ENCODE assay signal across 7 cellular contexts in genomic region chr11:64855596-64856304, GRCh38. TPM values are rescaled to one million over a fixed set of nuclear protein-coding genes. Genes with fewer than 3 reads are reported as not detected.
DNase-seq lines count a peak whose midpoint lies in the region; ATAC-seq, FAIRE-seq and TF ChIP-seq lines count a peak whose summit lies in the region.
"Had no signal": no experiment of that assay in that cellular context is flagged by ENCODE, and none has a peak within 500 bp of the region (broad histone marks: within the 10 kb centered on the region; RNA-seq: fewer than 3 reads in every experiment).

No MANE protein-coding gene starts in this region.

- H3K27me3 Mint-ChIP-seq in activated CD4-positive, alpha-beta T cell treated with anti-CD3 and anti-CD28 coated beads, Interleukin-2, amount 10 ng/mL, durations not matched to agents 24 days and 14 days, result no peaks in the 10 kb centered on the region

- H2AFZ ChIP-seq in endothelial cell of umbilical vein (ENCODE audit: low read depth, low read length), result no peak overlapping the region

- H3K9ac ChIP-seq in endothelial cell of umbilical vein (replicated peaks; ENCODE audit: extremely low read depth, insufficient read depth, low read length), result peak overlapping the region; percentile 4

- WGBS in suprapubic skin, result 80% methylated on average over 14 of the region's 22 CpGs

- peak overlapping the region; percentile 72 for H3K4me3 Mint-ChIP-seq in activated CD4-positive, alpha-beta T cell treated with anti-CD3 and anti-CD28 coated beads, Interleukin-2, amount 10 ng/mL, durations not matched to agents 24 days and 14 days

- no peaks in the 10 kb centered on the region for H3K9me3 Mint-ChIP-seq in activated CD4-positive, alpha-beta T cell treated with anti-CD3 and anti-CD28 coated beads, Interleukin-2, amount 10 ng/mL, durations not matched to agents 24 days and 14 days

- no peaks in the 10 kb centered on the region for H3K9me3 ChIP-seq in endothelial cell of umbilical vein (replicated peaks; ENCODE audit: control insufficient read depth, insufficient read depth, low read length)
- no peaks in the 10 kb centered on the region for H3K9me3 ChIP-seq in suprapubic skin

- DNase-seq in activated CD4-positive, alpha-beta T cell treated with anti-CD3 and anti-CD28 coated beads, Interleukin-2, amount 10 ng/mL, durations not matched to agents 24 days and 14 days, result no peak
- no peak for DNase-seq in activated CD4-positive, alpha-beta T cell treated with anti-CD3 and anti-CD28 coated beads for 1 hour
- DNase-seq in endothelial cell of umbilical vein (ENCODE audit: low read depth, low spot score) (no peak), suprapubic skin (ENCODE audit: low spot score in 2 of 2) (no peak), NCI-H1694 treated with DMSO at 0.1 percent for 48 hours (lab: John Stamatoyannopoulos, UW) (no peak)
- DNase-seq: NCI-H187 treated with DMSO at 0.1 percent for 48 hours had no signal

- H3K27me3 ChIP-seq in endothelial cell of umbilical vein (ENCODE audit: control insufficient read depth in 2 of 2, insufficient read depth in 2 of 2, low read length in 2 of 2), result no peaks in the 10 kb centered on the region
- no peaks in the 10 kb centered on the region for H3K27me3 ChIP-seq in suprapubic skin

- H3K4me1 ChIP-seq in endothelial cell of umbilical vein (ENCODE audit: control insufficient read depth, extremely low read depth, insufficient read depth, low read length) (peaks cover 37% of the 10 kb centered on the region), suprapubic skin (peaks cover 82% of the 10 kb centered on the region)

- H3K36me3 Mint-ChIP-seq in activated CD4-positive, alpha-beta T cell treated with anti-CD3 and anti-CD28 coated beads, Interleukin-2, amount 10 ng/mL, durations not matched to agents 24 days and 14 days (ENCODE audit: low read depth), result peaks cover 64% of the 10 kb centered on the region

- intact Hi-C loops in activated CD4-positive, alpha-beta T cell treated with anti-CD3 and anti-CD28 coated beads, Interleukin-2, amount 10 ng/mL, durations not matched to agents 24 days and 14 days (cut with micrococcal nuclease), result loop anchor here (1.0 kb wide), 1 partner anchor 10 kb away; no protein-coding TSS in a partner anchor
- intact Hi-C loops in endothelial cell of umbilical vein (cut with micrococcal nuclease), result loop anchor here (1.0 to 2.0 kb wide), 3 partner anchors 14 to 61 kb away; partner anchors contain the start of genes ATG2A and EHD1

- H3K27ac Mint-ChIP-seq in activated CD4-positive, alpha-beta T cell treated with anti-CD3 and anti-CD28 coated beads, Interleukin-2, amount 10 ng/mL, durations not matched to agents 24 days and 14 days, result peak overlapping the region; percentile 85

- H4K20me1 ChIP-seq in endothelial cell of umbilical vein (replicated peaks; ENCODE audit: control insufficient read depth, extremely low read depth, insufficient read depth, low read length), result no peaks in the 10 kb centered on the region

- no peaks in the 10 kb centered on the region for H3K9me1 ChIP-seq in endothelial cell of umbilical vein (replicated peaks; ENCODE audit: control insufficient read depth, extremely low read depth, insufficient read depth, low read length)

- POLR2A ChIA-PET in endothelial cell of umbilical vein (lab: Charles Lee), result interaction anchor here (1.0 to 2.8 kb wide), 6 partner anchors 9 to 22 kb away, joined by 3 to 18 read pairs (median 9); partner anchors contain the start of gene EHD1

- FAIRE-seq in endothelial cell of umbilical vein (lab: Jason Lieb, UNC), result no peak

- H3K4me3 ChIP-seq in endothelial cell of umbilical vein (replicated peaks in 1 of 3; ENCODE audit: insufficient read depth in 1 of 3, low read depth in 1 of 3, low read length in 3 of 3) (no peak overlapping the region), suprapubic skin (no peak overlapping the region)

- H3K27ac ChIP-seq in endothelial cell of umbilical vein (ENCODE audit: insufficient read depth, low read depth, low read length) (peak overlapping the region; percentile 74), suprapubic skin (peak overlapping the region; percentile 80)

- CTCF ChIA-PET in endothelial cell of umbilical vein (lab: Charles Lee), result interaction anchor here (0.6 to 9.1 kb wide), 12 partner anchors 8 to 76 kb away, joined by 3 to 101 read pairs (median 6); partner anchors contain the start of genes CDC42BPG and EHD1

- TF ChIP-seq POLR2A in endothelial cell of umbilical vein (IDR thresholded peaks at IDR 0.05; ENCODE audit: low read depth, low read length) (no peak), suprapubic skin (IDR thresholded peaks at IDR 0.05) (no peak)

- peaks cover 28% of the 10 kb centered on the region for H3K79me2 ChIP-seq in endothelial cell of umbilical vein (ENCODE audit: control insufficient read depth, insufficient read depth, low read length)

- dilution Hi-C loops in endothelial cell of umbilical vein (cut with MboI; ENCODE audit: extremely low pct_ligation_motif_present, low sequenced_read_pairs), result no loop called here

- H3K4me1 Mint-ChIP-seq in activated CD4-positive, alpha-beta T cell treated with anti-CD3 and anti-CD28 coated beads, Interleukin-2, amount 10 ng/mL, durations not matched to agents 24 days and 14 days, result peaks cover 80% of the 10 kb centered on the region

- TF ChIP-seq CTCF in endothelial cell of umbilical vein (IDR thresholded peaks at IDR 0.05; ENCODE audit: extremely low read depth in 1 of 2, insufficient read depth in 1 of 2, low read depth in 1 of 2, low read length in 2 of 2), result no peak
- no peak for TF ChIP-seq CTCF in suprapubic skin (IDR thresholded peaks at IDR 0.05)

- no peak overlapping the region for H3K4me2 ChIP-seq in endothelial cell of umbilical vein (ENCODE audit: insufficient read depth, low read length)

- peaks cover 0 to 21% of the 10 kb centered on the region in 2 experiments for H3K36me3 ChIP-seq in endothelial cell of umbilical vein (ENCODE audit: control insufficient read depth in 2 of 2, extremely low read depth in 1 of 2, insufficient read depth in 2 of 2, low read length in 2 of 2)
- peaks cover 33% of the 10 kb centered on the region for H3K36me3 ChIP-seq in suprapubic skin

- TF ChIP-seq EP300 in suprapubic skin (IDR thresholded peaks at IDR 0.05), result no peak

- no peak for ATAC-seq in HG03159 (IDR thresholded peaks at IDR 0.05; ENCODE audit: unreplicated experiment)

- no TSS peak for BruUV-seq in endothelial cell of umbilical vein (replicated peaks; lab: Mats Ljungman, UMichigan)

TF ChIP-seq in endothelial cell of umbilical vein, 7 proteins besides CTCF, POLR2A, EP300 and RAD21 (continues in another document):
- no peak for TF ChIP-seq GATA2 (IDR thresholded peaks at IDR 0.05; ENCODE audit: insufficient read depth, insufficient read length, low read depth, low read length)

RNA-seq across cellular contexts. Expression of gene CDC42BPG, which starts 11.3 kb away (rescaled TPM):
- 0.05 TPM in 2 replicates for total RNA-seq in activated CD4-positive, alpha-beta T cell treated with anti-CD3 and anti-CD28 coated beads, Interleukin-2, amount 10 ng/mL, durations not matched to agents 24 days and 14 days
- 0.42 and 0.62 TPM in 2 replicates for total RNA-seq in endothelial cell of umbilical vein
- 0.13 and 0.19 TPM in 2 replicates for polyA plus RNA-seq in endothelial cell of umbilical vein
- polyA plus RNA-seq in endothelial cell of umbilical vein (2011; cell fraction: cytosol; rRNA removed), result 0.14 and 0.16 TPM in 2 replicates
- 0.49 and 0.57 TPM in 2 replicates for polyA plus RNA-seq in endothelial cell of umbilical vein (2011; cell fraction: nucleus; rRNA removed)
- 0.27 and 0.33 TPM in 2 replicates for polyA plus RNA-seq in endothelial cell of umbilical vein (2012)
- polyA minus RNA-seq in endothelial cell of umbilical vein, result 0.17 and 0.32 TPM in 2 replicates
- polyA minus RNA-seq in endothelial cell of umbilical vein (2011; cell fraction: cytosol; rRNA and poly(A)+ RNA removed), result 2.3 TPM
- 0.24 and 0.34 TPM in 2 replicates for polyA minus RNA-seq in endothelial cell of umbilical vein (2011; cell fraction: nucleus; rRNA and poly(A)+ RNA removed)
- total RNA-seq in suprapubic skin, result 10 to 100 TPM; 42.2 to 64.9 (median 61.1) TPM

RNA-seq across cellular contexts. Expression of gene EHD1, which starts 22.7 kb away (rescaled TPM):
- 93.0 and 101 TPM in 2 replicates for total RNA-seq in activated CD4-positive, alpha-beta T cell treated with anti-CD3 and anti-CD28 coated beads, Interleukin-2, amount 10 ng/mL, durations not matched to agents 24 days and 14 days
- total RNA-seq in endothelial cell of umbilical vein, result 98.0 and 109 TPM in 2 replicates
- 136 and 140 TPM in 2 replicates for polyA plus RNA-seq in endothelial cell of umbilical vein
- 109 and 112 TPM in 2 replicates for polyA plus RNA-seq in endothelial cell of umbilical vein (2011; cell fraction: cytosol; rRNA removed)
- polyA plus RNA-seq in endothelial cell of umbilical vein (2011; cell fraction: nucleus; rRNA removed), result 91.7 and 102 TPM in 2 replicates
- polyA plus RNA-seq in endothelial cell of umbilical vein (2012), result 101 and 131 TPM in 2 replicates
- 136 and 168 TPM in 2 replicates for polyA minus RNA-seq in endothelial cell of umbilical vein
- polyA minus RNA-seq in endothelial cell of umbilical vein (2011; cell fraction: cytosol; rRNA and poly(A)+ RNA removed), result 41.1 TPM
- polyA minus RNA-seq in endothelial cell of umbilical vein (2011; cell fraction: nucleus; rRNA and poly(A)+ RNA removed), result 35.6 and 63.3 TPM in 2 replicates
- 10 to 100 TPM; 47.8 to 85.4 (median 76.8) TPM for total RNA-seq in suprapubic skin

RNA-seq across cellular contexts. Expression of gene MEN1, which starts 45.4 kb away (rescaled TPM):
- 36.7 and 39.1 TPM in 2 replicates for total RNA-seq in activated CD4-positive, alpha-beta T cell treated with anti-CD3 and anti-CD28 coated beads, Interleukin-2, amount 10 ng/mL, durations not matched to agents 24 days and 14 days
- total RNA-seq in endothelial cell of umbilical vein, result 41.1 and 41.6 TPM in 2 replicates
- polyA plus RNA-seq in endothelial cell of umbilical vein, result 43.1 and 48.8 TPM in 2 replicates
- polyA plus RNA-seq in endothelial cell of umbilical vein (2011; cell fraction: cytosol; rRNA removed), result 28.8 and 36.8 TPM in 2 replicates
- 60.0 and 60.6 TPM in 2 replicates for polyA plus RNA-seq in endothelial cell of umbilical vein (2011; cell fraction: nucleus; rRNA removed)
- 36.0 and 40.6 TPM in 2 replicates for polyA plus RNA-seq in endothelial cell of umbilical vein (2012)
- 25.7 and 26.5 TPM in 2 replicates for polyA minus RNA-seq in endothelial cell of umbilical vein
- 30.1 TPM for polyA minus RNA-seq in endothelial cell of umbilical vein (2011; cell fraction: cytosol; rRNA and poly(A)+ RNA removed)
- polyA minus RNA-seq in endothelial cell of umbilical vein (2011; cell fraction: nucleus; rRNA and poly(A)+ RNA removed), result 12.9 and 19.6 TPM in 2 replicates
- 10 to 100 TPM; 26.9 to 46.6 (median 36.1) TPM for total RNA-seq in suprapubic skin

RNA-seq across cellular contexts. Expression of gene MAP4K2, which starts 52.7 kb away (rescaled TPM):
- total RNA-seq in activated CD4-positive, alpha-beta T cell treated with anti-CD3 and anti-CD28 coated beads, Interleukin-2, amount 10 ng/mL, durations not matched to agents 24 days and 14 days, result 63.5 and 67.3 TPM in 2 replicates
- 43.3 and 48.5 TPM in 2 replicates for total RNA-seq in endothelial cell of umbilical vein
- 44.0 and 51.6 TPM in 2 replicates for polyA plus RNA-seq in endothelial cell of umbilical vein
- 45.1 and 45.7 TPM in 2 replicates for polyA plus RNA-seq in endothelial cell of umbilical vein (2011; cell fraction: cytosol; rRNA removed)
- polyA plus RNA-seq in endothelial cell of umbilical vein (2011; cell fraction: nucleus; rRNA removed), result 109 and 123 TPM in 2 replicates
- 38.6 and 49.2 TPM in 2 replicates for polyA plus RNA-seq in endothelial cell of umbilical vein (2012)
- polyA minus RNA-seq in endothelial cell of umbilical vein, result 46.8 and 52.0 TPM in 2 replicates
- 18.9 TPM for polyA minus RNA-seq in endothelial cell of umbilical vein (2011; cell fraction: cytosol; rRNA and poly(A)+ RNA removed)
- 23.0 and 36.3 TPM in 2 replicates for polyA minus RNA-seq in endothelial cell of umbilical vein (2011; cell fraction: nucleus; rRNA and poly(A)+ RNA removed)
- 10 to 100 TPM; 13.6 to 20.4 (median 15.3) TPM for total RNA-seq in suprapubic skin

Comparison
In these comparisons a context has a peak if more than half of its experiments do, and no peak if none do; other contexts are left out.
1. RNA of gene CDC42BPG, which starts 11.3 kb away (total RNA-seq): 42.2 to 64.9 TPM in suprapubic skin; 0.42 to 0.62 TPM in endothelial cell of umbilical vein and 0.05 TPM in activated CD4-positive, alpha-beta T cell treated with anti-CD3 and anti-CD28 coated beads, Interleukin-2, amount 10 ng/mL, durations not matched to agents 24 days and 14 days; every median in the first group is over 10 times any median in the second.